ENCODE assay signal across 18 cellular contexts in genomic region chr1:156999596-157000320, GRCh38.
"Had no signal": no experiment of that assay in that cellular context is flagged by ENCODE, and none has a peak within 500 bp of the region (broad histone marks: within the 10 kb centered on the region; RNA-seq: fewer than 3 reads in every experiment).

No MANE protein-coding gene starts in this region.

- H3K4me3 Mint-ChIP-seq: natural killer cell treated with Interleukin-12 subunit alpha and Interleukin-12 subunit beta and Interleukin-15 and Interleukin-18, amount 100 ng/mL, for 72 hours; neural progenitor cell; stimulated activated naive B cell treated with anti-CD40 and anti-IgM and Interleukin-4, amounts not matched to agents 10 μg/mL and 1 μg/mL and 100 μg/mL, for 72 hours had no signal

- H3K4me2 ChIP-seq: neural progenitor cell had no signal

- H3K4me3 ChIP-seq: dorsolateral prefrontal cortex, heart right ventricle, neural progenitor cell, ovary, right atrium auricular region, sigmoid colon, skin epidermis, upper lobe of left lung, uterus had no signal

- H2AFZ ChIP-seq: neural progenitor cell had no signal

- H3K9me3 ChIP-seq: heart right ventricle, ovary, right atrium auricular region, sigmoid colon, upper lobe of left lung, uterus had no signal

- H3K27ac Mint-ChIP-seq: natural killer cell treated with Interleukin-12 subunit alpha and Interleukin-12 subunit beta and Interleukin-15 and Interleukin-18, amount 100 ng/mL, for 72 hours; neural progenitor cell; stimulated activated naive B cell treated with anti-CD40 and anti-IgM and Interleukin-4, amounts not matched to agents 10 μg/mL and 1 μg/mL and 100 μg/mL, for 72 hours had no signal

- DNase-seq: cortex of kidney; dorsolateral prefrontal cortex; effector CD8-positive, alpha-beta T cell; heart right ventricle; hypothalamus; kidney glomerular epithelial cell; nucleus accumbens; ovary; sigmoid colon; stimulated activated CD4-positive, alpha-beta T cell treated with anti-CD3 and anti-CD28 coated beads, Interleukin-2, amount 100 ng/mL, for 24 hours; stimulated activated CD4-positive, alpha-beta T cell treated with anti-CD3 and anti-CD28 coated beads, Interleukin-4, amount 100 ng/mL, for 4 hours; stimulated activated naive B cell treated with anti-CD40 and anti-IgM and Interleukin-4, amounts not matched to agents 10 μg/mL and 1 μg/mL and 100 μg/mL, for 72 hours; upper lobe of left lung; uterus had no signal

- H3K27me3 ChIP-seq: dorsolateral prefrontal cortex, heart right ventricle, neural progenitor cell, ovary, right atrium auricular region, sigmoid colon, upper lobe of left lung, uterus had no signal

- ATAC-seq: heart right ventricle; natural killer cell treated with Interleukin-12 subunit alpha and Interleukin-12 subunit beta and Interleukin-15 and Interleukin-18, amount 100 ng/mL, for 72 hours had no signal

- H3K27ac ChIP-seq: dorsolateral prefrontal cortex, heart right ventricle, neural progenitor cell, ovary, right atrium auricular region, sigmoid colon, upper lobe of left lung, uterus had no signal

- H3K36me3 ChIP-seq: heart right ventricle, neural progenitor cell, ovary, right atrium auricular region, sigmoid colon, upper lobe of left lung, uterus had no signal

- H3K9me3 Mint-ChIP-seq: natural killer cell treated with Interleukin-12 subunit alpha and Interleukin-12 subunit beta and Interleukin-15 and Interleukin-18, amount 100 ng/mL, for 72 hours; neural progenitor cell; stimulated activated naive B cell treated with anti-CD40 and anti-IgM and Interleukin-4, amounts not matched to agents 10 μg/mL and 1 μg/mL and 100 μg/mL, for 72 hours had no signal

- H3K9ac ChIP-seq: neural progenitor cell had no signal

- H3K36me3 Mint-ChIP-seq: natural killer cell treated with Interleukin-12 subunit alpha and Interleukin-12 subunit beta and Interleukin-15 and Interleukin-18, amount 100 ng/mL, for 72 hours; stimulated activated naive B cell treated with anti-CD40 and anti-IgM and Interleukin-4, amounts not matched to agents 10 μg/mL and 1 μg/mL and 100 μg/mL, for 72 hours had no signal

- H3K4me1 Mint-ChIP-seq: stimulated activated naive B cell treated with anti-CD40 and anti-IgM and Interleukin-4, amounts not matched to agents 10 μg/mL and 1 μg/mL and 100 μg/mL, for 72 hours had no signal

- H3K4me1 ChIP-seq: uterus had no signal
